8 cellular contexts compared by ENCODE assay signal in genomic region chr11:83070044-83070877, GRCh38. TPM values are rescaled to one million over a fixed set of nuclear protein-coding genes. Genes with fewer than 3 reads are reported as not detected.
A peak's percentile ranks its signal among the peaks of the same experiment; 100 is the strongest.
DNase-seq lines count a peak whose midpoint lies in the region; ATAC-seq and TF ChIP-seq lines count a peak whose summit lies in the region.

No MANE protein-coding gene starts in this region.

- H4K91ac ChIP-seq in IMR-90 (ENCODE audit: insufficient read depth, low read depth, low read length): peak overlapping the region; percentile 29; the same call in 1 of the 2 replicates

- intact Hi-C loops in IMR-90 (cut with micrococcal nuclease) (loop anchor here (5.0 to 10.0 kb wide), 3 partner anchors 58 to 355 kb away; no protein-coding TSS in a partner anchor), mammary epithelial cell (cut with micrococcal nuclease) (loop anchor here (2.0 to 5.0 kb wide), 2 partner anchors 35 to 88 kb away; no protein-coding TSS in a partner anchor), right lobe of liver (cut with DNase I) (loop anchor here in 1 of 2 donors (10.0 kb wide), 1 partner anchor 165 kb away; the partner anchor contains the start of genes DDIAS and PRCP)

- H3K4me1 ChIP-seq in BE2C (peaks cover 5% of the 10 kb centered on the region; the same call in 1 of the 2 replicates), IMR-90 (ENCODE audit: control insufficient read depth, insufficient read depth, low read length) (peaks cover 7% of the 10 kb centered on the region), mammary epithelial cell (ENCODE audit: insufficient read depth, low read length) (peaks cover 21% of the 10 kb centered on the region), right lobe of liver (peaks cover 0 to 34% (median 7%) of the 10 kb centered on the region in 4 donors)

- H3K14ac ChIP-seq in IMR-90 (replicated peaks; ENCODE audit: low read depth, low read length): peak overlapping the region; percentile 50

- peaks cover 20 to 82% of the 10 kb centered on the region in 2 experiments; a peak in 3 of 4 replicates for H3K79me1 ChIP-seq in IMR-90 (ENCODE audit: low read depth in 1 of 2, low read length in 2 of 2)

- H4K5ac ChIP-seq in IMR-90 (ENCODE audit: low read depth, low read length): peak overlapping the region; percentile 8; the same call in 1 of the 2 replicates

- in situ Hi-C loops in IMR-90 (cut with MboI; ENCODE audit: low sequenced_read_pairs) (loop anchor here (10.0 kb wide), 1 partner anchor 165 kb away; the partner anchor contains the start of genes DDIAS and PRCP), mammary epithelial cell (cut with MboI; ENCODE audit: low sequenced_read_pairs in 2 of 2) (no loop called here)

- H3K23ac ChIP-seq in IMR-90 (ENCODE audit: low read depth, low read length): peak overlapping the region; percentile 88

- no peak for TF ChIP-seq RAD21 in IMR-90 (IDR thresholded peaks at IDR 0.05; ENCODE audit: low read length)

- H2BK120ac ChIP-seq in IMR-90 (ENCODE audit: low read depth, low read length): peak overlapping the region; percentile 14

- H3K27ac ChIP-seq in IMR-90 (ENCODE audit: insufficient read depth, low read length) (peak overlapping the region; percentile 82), mammary epithelial cell (ENCODE audit: insufficient read depth, low read depth, low read length) (peak overlapping the region; percentile 67), right lobe of liver (peak overlapping the region; percentile 76 to 93 (median 89))

- H3K9ac ChIP-seq in IMR-90 (ENCODE audit: low read depth, low read length): peak overlapping the region; percentile 87
- peak overlapping the region; percentile 99 for H3K9ac ChIP-seq in mammary epithelial cell (ENCODE audit: insufficient read depth, low read length)

- H3K56ac ChIP-seq in IMR-90 (ENCODE audit: extremely low read depth, insufficient read depth, low read length): peak overlapping the region; percentile 73

- dilution Hi-C loops in IMR-90 (cut with HindIII; ENCODE audit: low sequenced_read_pairs, unreplicated experiment): loop anchor here (25.0 kb wide), 1 partner anchor 92 kb away; the partner anchor contains the start of gene PCF11
- dilution Hi-C loops in mammary epithelial cell (cut with HindIII; ENCODE audit: low sequenced_read_pairs): loop anchor here (5.0 kb wide), 1 partner anchor 87 kb away; the partner anchor contains the start of gene PCF11

- H4K8ac ChIP-seq in IMR-90 (ENCODE audit: low read depth in 2 of 2, low read length in 2 of 2): peak overlapping the region; percentile 1 to 52; a peak in 2 of 4 replicates

- H3K4me3 ChIP-seq in BE2C (ENCODE audit: low read depth, low read length) (peak overlapping the region; percentile 79), IMR-90 (ENCODE audit: insufficient read depth, low read depth, low read length) (peak overlapping the region; percentile 48), mammary epithelial cell (replicated peaks in 1 of 3; ENCODE audit: insufficient read depth in 1 of 3, low read depth in 2 of 3, low read length in 3 of 3) (peak overlapping the region; percentile 65 to 88 (median 83)), right lobe of liver (peak overlapping the region; percentile 55 to 84 (median 79))

- H3K27me3 ChIP-seq in BE2C (no peaks in the 10 kb centered on the region), IMR-90 (ENCODE audit: control insufficient read depth, insufficient read depth, low read length) (no peaks in the 10 kb centered on the region), mammary epithelial cell (ENCODE audit: insufficient read depth, low read length) (no peaks in the 10 kb centered on the region), right lobe of liver (no peaks in the 10 kb centered on the region)

- no peak for TF ChIP-seq POLR2A in IMR-90 (IDR thresholded peaks at IDR 0.05; ENCODE audit: low read depth, low read length)
- no peak for TF ChIP-seq POLR2A in right lobe of liver (IDR thresholded peaks at IDR 0.05)

- BruUV-seq in IMR-90 (replicated peaks; lab: Mats Ljungman, UMichigan) (TSS peak; percentile 49), mammary epithelial cell (replicated peaks; lab: Mats Ljungman, UMichigan) (no TSS peak)

- H2BK20ac ChIP-seq in IMR-90 (ENCODE audit: low read depth, low read length): peak overlapping the region; percentile 19; the same call in 1 of the 2 replicates

- DNase-seq in BE2C (no peak), IMR-90 (peak; percentile 60), mammary epithelial cell (peak; percentile 15), right lobe of liver (no peak), HPDE6-E6E7 (ENCODE audit: extremely low spot score) (no peak), T-helper 9 cell (no peak)

- no peaks in the 10 kb centered on the region for H3K9me1 ChIP-seq in IMR-90 (ENCODE audit: insufficient read depth, low read length)

- ATAC-seq in IMR-90 (ENCODE audit: low read depth): peak; percentile 13
- ATAC-seq in right lobe of liver: no peak
- no peak for ATAC-seq in GM18909 (IDR thresholded peaks at IDR 0.05; ENCODE audit: poor library complexity, unreplicated experiment)
- ATAC-seq in HG03175 (IDR thresholded peaks at IDR 0.05; ENCODE audit: unreplicated experiment): no peak

- H3K9me3 ChIP-seq in BE2C: no peaks in the 10 kb centered on the region
- H3K9me3 ChIP-seq in IMR-90 (ENCODE audit: control insufficient read depth, insufficient read depth, low read length): no peaks in the 10 kb centered on the region
- H3K9me3 ChIP-seq in mammary epithelial cell (replicated peaks; ENCODE audit: insufficient read depth, low read length): no peaks in the 10 kb centered on the region
- no peaks in the 10 kb centered on the region for H3K9me3 ChIP-seq in right lobe of liver

- H3K4me2 ChIP-seq in IMR-90 (ENCODE audit: low read depth, low read length) (peak overlapping the region; percentile 100), mammary epithelial cell (ENCODE audit: insufficient read depth, low read depth, low read length) (peak overlapping the region; percentile 92)

- H2AFZ ChIP-seq in IMR-90 (replicated peaks; ENCODE audit: low read length, poor library complexity): no peak overlapping the region
- H2AFZ ChIP-seq in mammary epithelial cell (ENCODE audit: low read depth, low read length): peak overlapping the region; percentile 95

- no CpG with 5 or more reads among the region's 7 CpGs for WGBS in IMR-90 (ENCODE audit: extremely low coverage in 2 of 2, insufficient read length in 1 of 2), 2 experiments
- WGBS in mammary epithelial cell (ENCODE audit: low coverage, missing lambda C conversion rate): 14% methylated on average over 5 of the region's 7 CpGs
- 26% methylated on average over 7 of the region's 7 CpGs for WGBS in right lobe of liver (ENCODE audit: insufficient coverage, low coverage, low lambda C conversion rate, missing lambda C conversion rate)

- H3K4ac ChIP-seq in IMR-90 (ENCODE audit: low read depth, low read length): peak overlapping the region; percentile 8; the same call in 1 of the 2 replicates

- H2AK9ac ChIP-seq in IMR-90 (replicated peaks; ENCODE audit: low read depth, low read length, poor library complexity): peak overlapping the region; percentile 39

- H2BK15ac ChIP-seq in IMR-90 (ENCODE audit: low read depth, low read length): 0 out of 3 replicates have a peak overlapping the region, but pooled peaks have one; percentile 25

- H2AK5ac ChIP-seq in IMR-90 (ENCODE audit: low read depth, low read length): peak overlapping the region; percentile 29; the same call in 1 of the 2 replicates

- peaks cover 44% of the 10 kb centered on the region for H3K79me2 ChIP-seq in mammary epithelial cell (ENCODE audit: insufficient read depth, low read length)

- peaks cover 23% of the 10 kb centered on the region for H3K36me3 ChIP-seq in BE2C
- H3K36me3 ChIP-seq in IMR-90 (ENCODE audit: control insufficient read depth, insufficient read depth, low read length): peaks cover 4% of the 10 kb centered on the region
- no peaks in the 10 kb centered on the region for H3K36me3 ChIP-seq in mammary epithelial cell (ENCODE audit: insufficient read depth, low read length)
- H3K36me3 ChIP-seq in right lobe of liver: peaks cover 0 to 7% (median 0%) of the 10 kb centered on the region in 4 donors

- TF ChIP-seq CTCF in BE2C (IDR thresholded peaks at IDR 0.05; ENCODE audit: low read depth, low read length) (no peak), IMR-90 (conservative IDR thresholded peaks at IDR 0.05; ENCODE audit: low read depth, low read length) (no peak), mammary epithelial cell (conservative IDR thresholded peaks at IDR 0.05 in 1 of 2, IDR thresholded peaks at IDR 0.05 in 1 of 2; ENCODE audit: extremely low read depth in 1 of 2, insufficient read depth in 1 of 2, low read depth in 1 of 2, low read length in 2 of 2) (no peak), right lobe of liver (IDR thresholded peaks at IDR 0.05) (no peak)

- CTCF ChIA-PET in IMR-90 (lab: Yijun Ruan, JAX): interaction anchor here (1.5 kb wide), 1 partner anchor 180 kb away, joined by 3 read pairs; no protein-coding TSS in a partner anchor
- CTCF ChIA-PET in mammary epithelial cell (lab: Charles Lee; ENCODE audit: low non-redundant PET): no interaction called here

- POLR2A ChIA-PET in IMR-90 (lab: Charles Lee; ENCODE audit: unreplicated experiment): no interaction called here

- H3K18ac ChIP-seq in IMR-90 (ENCODE audit: low read depth, low read length): peak overlapping the region; percentile 86

- H4K20me1 ChIP-seq in IMR-90 (ENCODE audit: insufficient read depth, low read length) (peaks cover 4% of the 10 kb centered on the region; the same call in 1 of the 2 replicates), mammary epithelial cell (ENCODE audit: insufficient read depth, low read length) (no peaks in the 10 kb centered on the region)

- peak overlapping the region; percentile 67 for H2BK5ac ChIP-seq in IMR-90 (ENCODE audit: low read depth, low read length, poor library complexity, severe bottlenecking)

TF ChIP-seq in IMR-90, 13 proteins besides CTCF, POLR2A, EP300 and RAD21 (continues in another document):
- TF ChIP-seq BHLHE40 (IDR thresholded peaks at IDR 0.05; ENCODE audit: low read depth, low read length) (no peak), SMC3 (IDR thresholded peaks at IDR 0.05; ENCODE audit: low read depth, low read length) (no peak), MXI1 (IDR thresholded peaks at IDR 0.05; ENCODE audit: borderline replicate concordance, low read depth, low read length) (no peak), MAFK (IDR thresholded peaks at IDR 0.05; ENCODE audit: low read depth, low read length) (no peak)

RNA-seq across cellular contexts. Expression of gene RAB30, which starts 1.4 kb away (rescaled TPM):
- polyA plus RNA-seq in BE2C (2012; ENCODE audit: insufficient read depth, insufficient read length, low read depth): 7.0 TPM
- 14.4 and 25.6 TPM in 2 replicates for total RNA-seq in IMR-90 (2012; rRNA removed)
- 4.6 and 7.2 TPM in 2 replicates for polyA plus RNA-seq in IMR-90 (2012; rRNA removed)
- 1.9 and 2.1 TPM in 2 replicates for polyA plus RNA-seq in IMR-90 (2012; cell fraction: cytosol; rRNA removed)
- 2.1 and 7.3 TPM in 2 replicates for polyA plus RNA-seq in IMR-90 (2012; cell fraction: nucleus; rRNA removed; ENCODE audit: low replicate concordance)
- total RNA-seq in mammary epithelial cell: 10 to 100 TPM; 10.6 to 41.7 TPM
- 3.6 TPM for polyA plus RNA-seq in mammary epithelial cell
- polyA minus RNA-seq in mammary epithelial cell: 0.98 TPM
- total RNA-seq in right lobe of liver: 1 to 10 TPM; 4.1 to 9.6 (median 6.7) TPM

Comparison
In these comparisons a context has a peak if more than half of its experiments do, and no peak if none do; other contexts are left out.
1. DNase-seq: peak in IMR-90 (single experiment) and mammary epithelial cell (single experiment); none in BE2C (single experiment), right lobe of liver (0 of 3), HPDE6-E6E7 (single experiment) and T-helper 9 cell (single experiment).
2. Peak in every context shown above with its lines, with median percentiles within 50 percentile points of each other: H3K4me3 ChIP-seq and H3K27ac ChIP-seq.